Comparison of ENCODE assay signal across 17 cellular contexts in the genomic region with DNA sequence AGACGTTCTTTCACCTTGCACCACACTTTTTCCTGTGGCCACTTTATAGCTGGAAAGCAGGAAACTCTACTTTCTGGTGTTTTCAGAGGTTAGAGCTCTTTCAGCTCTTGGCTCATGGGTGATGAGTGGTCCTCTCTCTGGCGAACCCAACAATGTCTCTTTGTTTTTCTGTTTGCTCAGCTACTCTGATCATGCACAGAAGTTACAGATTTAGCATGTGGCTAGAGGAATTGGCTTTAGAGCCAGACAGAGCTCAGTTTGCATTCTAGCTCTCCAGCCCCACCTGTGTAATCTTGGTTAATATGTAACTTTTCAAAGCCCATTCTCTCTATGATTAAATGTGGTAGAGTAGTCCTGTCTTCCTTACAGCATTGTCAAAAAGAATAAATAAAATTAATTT.
"Had no signal": no experiment of that assay in that cellular context is flagged by ENCODE, and none has a peak within 500 bp of the region (broad histone marks: within the 10 kb centered on the region; RNA-seq: fewer than 3 reads in every experiment).

No MANE protein-coding gene starts in this region.

- H3K9me3 ChIP-seq: ovary, vagina had no signal

- H3K27ac ChIP-seq: cardiac muscle cell, foreskin keratinocyte, heart right ventricle, neural progenitor cell, ovary, skin epidermis, tibial artery, vagina, WERI-Rb-1 had no signal

- H3K27me3 ChIP-seq: cardiac muscle cell, foreskin keratinocyte, heart right ventricle, neural progenitor cell, ovary, tibial artery, vagina had no signal

- H3K4me2 ChIP-seq: neural progenitor cell had no signal

- H3K36me3 ChIP-seq: cardiac muscle cell, heart right ventricle, neural progenitor cell, ovary, tibial artery, vagina, WERI-Rb-1 had no signal

- H3K4me1 ChIP-seq: foreskin keratinocyte, heart right ventricle, neural progenitor cell, tibial artery, vagina had no signal

- DNase-seq: activated CD4-positive, alpha-beta T cell treated with anti-CD3 and anti-CD28 coated beads, Interleukin-2, amount 10 ng/mL, durations not matched to agents 24 days and 14 days; activated CD8-positive, alpha-beta memory T cell treated with anti-CD3 and anti-CD28 coated beads for 24 hours; activated naive CD4-positive, alpha-beta T cell treated with Interleukin-2 at 50 U/mL for 16 hours; activated naive CD8-positive, alpha-beta T cell treated with anti-CD3 and anti-CD28 coated beads, Interleukin-2, amount 50 U/mL, for 24 hours; foreskin keratinocyte; heart right ventricle; left cardiac atrium; mesenchymal stem cell; ovary; T-helper 1 cell; tibial artery; WERI-Rb-1 had no signal

- H3K4me3 ChIP-seq: cardiac muscle cell, heart right ventricle, neural progenitor cell, ovary, skin epidermis, tibial artery, vagina had no signal

- H2AFZ ChIP-seq: neural progenitor cell had no signal

- ATAC-seq: activated naive CD8-positive, alpha-beta T cell treated with anti-CD3 and anti-CD28 coated beads, Interleukin-2, amount 50 U/mL, for 24 hours; foreskin keratinocyte; heart right ventricle; left cardiac atrium; stimulated activated effector memory CD8-positive, alpha-beta T cell treated with anti-CD3 and anti-CD28 coated beads, Interleukin-12 subunit alpha, Interleukin-12 subunit beta, amount 100 ng/mL, for 72 hours had no signal

- H3K9ac ChIP-seq: neural progenitor cell had no signal
